Comparison of ENCODE assay signal across 13 cellular contexts in the genomic region with DNA sequence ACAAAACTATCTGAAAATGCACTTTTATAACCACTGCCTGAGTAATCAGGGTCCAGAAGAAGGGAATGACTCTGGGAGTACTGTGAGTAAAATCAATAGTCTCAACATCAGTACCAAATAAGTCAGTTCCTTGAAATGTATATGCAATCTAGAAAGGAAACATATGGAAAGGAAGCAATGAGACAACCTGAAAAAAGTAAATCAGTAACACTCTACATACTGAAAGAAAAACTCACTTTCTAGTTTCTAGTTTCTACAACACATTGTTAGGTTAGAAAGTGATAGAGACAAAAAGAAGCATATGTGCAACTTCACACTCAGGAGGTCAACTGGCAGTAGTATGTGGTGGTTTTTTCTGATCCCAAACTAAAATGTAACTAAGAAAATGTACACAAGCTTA.
DNase-seq lines count a peak whose midpoint lies in the region; ATAC-seq and TF ChIP-seq lines count a peak whose summit lies in the region.
"Had no signal": no experiment of that assay in that cellular context is flagged by ENCODE, and none has a peak within 500 bp of the region (broad histone marks: within the 10 kb centered on the region; RNA-seq: fewer than 3 reads in every experiment).

No MANE protein-coding gene starts in this region.

- DNase-seq in activated CD4-positive, alpha-beta T cell treated with anti-CD3 and anti-CD28 coated beads for 4 hours: no peak
- DNase-seq in PC-3 (no peak), NCI-H187 treated with DMSO at 0.1 percent for 48 hours (lab: John Stamatoyannopoulos, UW) (no peak)
- DNase-seq in stimulated activated CD4-positive, alpha-beta T cell treated with anti-CD3 and anti-CD28 coated beads, Interleukin-2, amount 100 ng/mL, for 24 hours: no peak
- DNase-seq: activated T-cell treated with anti-CD3 and anti-CD28 coated beads, Interleukin-2, amount 50 U/mL, for 4 hours; CD4-positive, alpha-beta T cell; NCI-H446 treated with DMSO at 0.1 percent for 48 hours; upper lobe of left lung had no signal

- no peak overlapping the region for H3K9ac ChIP-seq in OCI-LY3 (ENCODE audit: low read length)
- H3K9ac ChIP-seq in PC-3 (ENCODE audit: low read length): no peak overlapping the region

- H4K20me1 ChIP-seq in OCI-LY3 (ENCODE audit: insufficient read depth, low read length) (no peaks in the 10 kb centered on the region), PC-3 (ENCODE audit: low read length) (no peaks in the 10 kb centered on the region)

- H3K9me2 ChIP-seq in PC-3 (replicated peaks; ENCODE audit: low read length): no peaks in the 10 kb centered on the region

- peak; percentile 82 for ATAC-seq in GM18873 (IDR thresholded peaks at IDR 0.05; ENCODE audit: low FRiP score, unreplicated experiment)
- peak; percentile 79 for ATAC-seq in GM21528 (IDR thresholded peaks at IDR 0.05; ENCODE audit: low FRiP score, unreplicated experiment)
- peak; percentile 49 for ATAC-seq in HG03045 (IDR thresholded peaks at IDR 0.05; ENCODE audit: unreplicated experiment)
- ATAC-seq in PC-3: no peak
- ATAC-seq: esophagus mucosa had no signal

- H3K4me2 ChIP-seq in OCI-LY3 (ENCODE audit: low read length): peak overlapping the region; percentile 54
- no peak overlapping the region for H3K4me2 ChIP-seq in PC-3 (ENCODE audit: low read length)

- H3K4me3 ChIP-seq in OCI-LY3 (ENCODE audit: low read length): no peak overlapping the region
- no peak overlapping the region for H3K4me3 ChIP-seq in PC-3 (ENCODE audit: low read length)
- H3K4me3 ChIP-seq: upper lobe of left lung had no signal

- TF ChIP-seq CTCF in OCI-LY3 (IDR thresholded peaks at IDR 0.05; ENCODE audit: low read depth, low read length) (no peak), PC-3 (conservative IDR thresholded peaks at IDR 0.05; ENCODE audit: low read depth, low read length) (no peak)

- H3K27me3 ChIP-seq in OCI-LY3 (ENCODE audit: low read depth, low read length) (no peaks in the 10 kb centered on the region), PC-3 (ENCODE audit: low read length) (no peaks in the 10 kb centered on the region)
- H3K27me3 ChIP-seq: upper lobe of left lung had no signal

- H3K79me2 ChIP-seq in OCI-LY3 (ENCODE audit: low read length) (no peaks in the 10 kb centered on the region), PC-3 (ENCODE audit: low read length) (no peaks in the 10 kb centered on the region)

- POLR2A ChIA-PET in PC-3 (lab: Charles Lee; ENCODE audit: unreplicated experiment): no interaction called here

- intact Hi-C loops in PC-3 (cut with micrococcal nuclease): no loop called here

- H2AFZ ChIP-seq in OCI-LY3 (ENCODE audit: low read depth, low read length) (no peak overlapping the region), PC-3 (ENCODE audit: low read length) (no peak overlapping the region)

- no peaks in the 10 kb centered on the region for H3F3A ChIP-seq in PC-3 (ENCODE audit: low read length, unreplicated experiment)

- CTCF ChIA-PET in PC-3 (lab: Charles Lee): no interaction called here

- H3K27ac ChIP-seq in OCI-LY3 (ENCODE audit: low read length): peak overlapping the region; percentile 54; the same call in 1 of the 2 replicates
- H3K27ac ChIP-seq in PC-3 (ENCODE audit: low read length): no peak overlapping the region
- H3K27ac ChIP-seq: upper lobe of left lung had no signal

- peaks cover 25% of the 10 kb centered on the region for H3K4me1 ChIP-seq in OCI-LY3 (ENCODE audit: low read length)
- no peaks in the 10 kb centered on the region for H3K4me1 ChIP-seq in PC-3 (ENCODE audit: insufficient read depth, low read length)

- H3K9me3 ChIP-seq in OCI-LY3 (ENCODE audit: insufficient read depth, low read length) (no peaks in the 10 kb centered on the region), PC-3 (ENCODE audit: low read length) (no peaks in the 10 kb centered on the region)
- H3K9me3 ChIP-seq: upper lobe of left lung had no signal

- no peaks in the 10 kb centered on the region for H3K36me3 ChIP-seq in OCI-LY3 (replicated peaks; ENCODE audit: low read depth, low read length)
- H3K36me3 ChIP-seq in PC-3 (ENCODE audit: low read depth, low read length): no peaks in the 10 kb centered on the region
- H3K36me3 ChIP-seq: upper lobe of left lung had no signal

- BruUV-seq in PC-3 (replicated peaks; lab: Mats Ljungman, UMichigan): no TSS peak
